In genomic region chr7:138741453-138741735, GRCh38 we compare ENCODE assay signal across 41 cellular contexts. TPM values are rescaled to one million over a fixed set of nuclear protein-coding genes. Genes with fewer than 3 reads are reported as not detected.
"Had no signal": no experiment of that assay in that cellular context is flagged by ENCODE, and none has a peak within 500 bp of the region (broad histone marks: within the 10 kb centered on the region; RNA-seq: fewer than 3 reads in every experiment).

No MANE protein-coding gene starts in this region.

- H3K27ac Mint-ChIP-seq: activated CD4-positive, alpha-beta memory T cell treated with anti-CD3 and anti-CD28 coated beads, Interleukin-2, amount 10 ng/mL, durations not matched to agents 7 days and 5 days; activated CD8-positive, alpha-beta memory T cell treated with anti-CD3 and anti-CD28 coated beads, Interleukin-2, amount 10 ng/mL, durations not matched to agents 7 days and 5 days; activated naive CD8-positive, alpha-beta T cell treated with anti-CD3 and anti-CD28 coated beads for 36 hours; activated T-cell treated with anti-CD3 and anti-CD28 coated beads, Interleukin-2, amount 50 U/mL, for 72 hours; activated T-helper 17 cell treated with anti-CD3 and anti-CD28 coated beads, Interleukin-2, amount 50 U/mL, for 72 hours; T-cell had no signal

- H3K27me3 ChIP-seq: ascending aorta, body of pancreas, breast epithelium, Peyer's patch had no signal

- H3K4me1 ChIP-seq: ascending aorta, body of pancreas, breast epithelium, Peyer's patch had no signal

- H3K4me3 ChIP-seq: ascending aorta, body of pancreas, breast epithelium, Peyer's patch had no signal

- ATAC-seq: activated CD8-positive, alpha-beta memory T cell treated with anti-CD3 and anti-CD28 coated beads, Interleukin-2, amount 10 ng/mL, durations not matched to agents 7 days and 5 days; activated T-cell treated with anti-CD3 and anti-CD28 coated beads, Interleukin-2, amount 50 U/mL, for 72 hours; activated T-helper 17 cell treated with anti-CD3 and anti-CD28 coated beads, Interleukin-2, amount 50 U/mL, for 72 hours; body of pancreas; PC-3; SK-N-SH treated with all-trans-retinoic acid at 6 μM for 48 hours; T-cell had no signal

- H3K36me3 Mint-ChIP-seq: activated CD8-positive, alpha-beta memory T cell treated with anti-CD3 and anti-CD28 coated beads, Interleukin-2, amount 10 ng/mL, durations not matched to agents 7 days and 5 days; activated naive CD8-positive, alpha-beta T cell treated with anti-CD3 and anti-CD28 coated beads for 36 hours; T-cell had no signal

- H3K4me2 ChIP-seq: KMS-11 had no signal

- H3K4me3 Mint-ChIP-seq: activated CD4-positive, alpha-beta memory T cell treated with anti-CD3 and anti-CD28 coated beads, Interleukin-2, amount 10 ng/mL, durations not matched to agents 7 days and 5 days; activated CD8-positive, alpha-beta memory T cell treated with anti-CD3 and anti-CD28 coated beads, Interleukin-2, amount 10 ng/mL, durations not matched to agents 7 days and 5 days; activated naive CD8-positive, alpha-beta T cell treated with anti-CD3 and anti-CD28 coated beads for 36 hours; activated T-cell treated with anti-CD3 and anti-CD28 coated beads, Interleukin-2, amount 50 U/mL, for 72 hours; activated T-helper 17 cell treated with anti-CD3 and anti-CD28 coated beads, Interleukin-2, amount 50 U/mL, for 72 hours; T-cell had no signal

- DNase-seq: activated CD4-positive, alpha-beta memory T cell treated with anti-CD3 and anti-CD28 coated beads, Interleukin-2, amount 10 ng/mL, durations not matched to agents 7 days and 5 days; activated CD4-positive, alpha-beta T cell treated with anti-CD3 and anti-CD28 coated beads for 1 hour; activated CD4-positive, alpha-beta T cell treated with anti-CD3 and anti-CD28 coated beads for 48 hours; activated CD4-positive, CD25-positive, alpha-beta regulatory T cell; activated CD8-positive, alpha-beta memory T cell treated with anti-CD3 and anti-CD28 coated beads for 24 hours; activated CD8-positive, alpha-beta memory T cell treated with anti-CD3 and anti-CD28 coated beads, Interleukin-2, amount 10 ng/mL, durations not matched to agents 7 days and 5 days; activated CD8-positive, alpha-beta memory T cell treated with anti-CD3 and anti-CD28 coated beads, Interleukin-2, amount 50 U/mL, for 48 hours; activated effector memory CD4-positive, alpha-beta T cell treated with anti-CD3 and anti-CD28 coated beads, Interleukin-2, amount 50 U/mL, for 16 hours; activated naive CD4-positive, alpha-beta T cell; activated naive CD4-positive, alpha-beta T cell treated with anti-CD3 and anti-CD28 coated beads, Interleukin-2, amount 50 U/mL, for 16 hours; activated naive CD8-positive, alpha-beta T cell treated with anti-CD3 and anti-CD28 coated beads for 36 hours; activated T-cell treated with anti-CD3 and anti-CD28 coated beads, Interleukin-2, amount 50 U/mL, for 1 hour; activated T-cell treated with anti-CD3 and anti-CD28 coated beads, Interleukin-2, amount 50 U/mL, for 72 hours; amygdala; body of pancreas; NCI-H1092 treated with DMSO at 0.1 percent for 48 hours; NCI-H1417; NCI-H146; NCI-H187; NCI-H2029 treated with DMSO at 0.1 percent for 48 hours; NCI-H2107; NCI-H2171; NCI-H510A; NCI-H69; NK-92 treated with Interleukin-12 subunit alpha and Interleukin-12 subunit beta, amount 100 ng/mL, for 24 hours; PC-3; Peyer's patch; RPMI8226; SHP77 treated with DMSO at 0.1 percent for 48 hours; T-cell; T-helper 2 cell; T-helper 9 cell; WERI-Rb-1 had no signal

- H3K27me3 Mint-ChIP-seq: activated CD4-positive, alpha-beta memory T cell treated with anti-CD3 and anti-CD28 coated beads, Interleukin-2, amount 10 ng/mL, durations not matched to agents 7 days and 5 days; activated CD8-positive, alpha-beta memory T cell treated with anti-CD3 and anti-CD28 coated beads, Interleukin-2, amount 10 ng/mL, durations not matched to agents 7 days and 5 days; T-cell had no signal

- H3K9me3 Mint-ChIP-seq: activated CD4-positive, alpha-beta memory T cell treated with anti-CD3 and anti-CD28 coated beads, Interleukin-2, amount 10 ng/mL, durations not matched to agents 7 days and 5 days; activated T-helper 17 cell treated with anti-CD3 and anti-CD28 coated beads, Interleukin-2, amount 50 U/mL, for 72 hours had no signal

- H3K27ac ChIP-seq: ascending aorta, body of pancreas, breast epithelium, KMS-11, Peyer's patch, WERI-Rb-1 had no signal

- H3K36me3 ChIP-seq: ascending aorta, breast epithelium, Peyer's patch, WERI-Rb-1 had no signal

- H3K9ac ChIP-seq: KMS-11 had no signal

- H3K9me3 ChIP-seq: ascending aorta, body of pancreas, breast epithelium, Peyer's patch had no signal

RNA-seq across cellular contexts. Expression of gene SVOPL, which starts 40.2 kb away (rescaled TPM):
- total RNA-seq: activated CD4-positive, alpha-beta memory T cell treated with anti-CD3 and anti-CD28 coated beads, Interleukin-2, amount 10 ng/mL, durations not matched to agents 7 days and 5 days; activated CD8-positive, alpha-beta memory T cell treated with anti-CD3 and anti-CD28 coated beads, Interleukin-2, amount 10 ng/mL, durations not matched to agents 7 days and 5 days; activated T-cell treated with anti-CD3 and anti-CD28 coated beads, Interleukin-2, amount 50 U/mL, for 72 hours; activated T-helper 17 cell treated with anti-CD3 and anti-CD28 coated beads, Interleukin-2, amount 50 U/mL, for 72 hours; ascending aorta; body of pancreas; cardiac septum; LHCN-M2; PC-3; SK-MEL-5 had no signal

RNA-seq across cellular contexts. Expression of gene TMEM213, which starts 56.4 kb away (rescaled TPM):
- total RNA-seq: activated naive CD8-positive, alpha-beta T cell treated with anti-CD3 and anti-CD28 coated beads for 36 hours; ascending aorta; body of pancreas; cardiac septum; LHCN-M2; PC-3; Peyer's patch; SK-MEL-5; T-cell had no signal

RNA-seq across cellular contexts. Expression of gene ATP6V0A4, which starts 56.6 kb away (rescaled TPM):
- total RNA-seq: activated CD8-positive, alpha-beta memory T cell treated with anti-CD3 and anti-CD28 coated beads, Interleukin-2, amount 10 ng/mL, durations not matched to agents 7 days and 5 days; activated naive CD8-positive, alpha-beta T cell treated with anti-CD3 and anti-CD28 coated beads for 36 hours; ascending aorta; body of pancreas; cardiac septum; T-cell had no signal
